ENCODE assay signal across 10 cellular contexts in genomic region chr14:99930420-99931274, GRCh38.
DNase-seq lines count a peak whose midpoint lies in the region; ATAC-seq and TF ChIP-seq lines count a peak whose summit lies in the region.
"Had no signal": no experiment of that assay in that cellular context is flagged by ENCODE, and none has a peak within 500 bp of the region (broad histone marks: within the 10 kb centered on the region; RNA-seq: fewer than 3 reads in every experiment).

No MANE protein-coding gene starts in this region.

- no peaks in the 10 kb centered on the region for H4K20me1 ChIP-seq in PC-9 (ENCODE audit: insufficient read depth)

- H3K4me2 ChIP-seq in PC-9 = no peak overlapping the region

- H3K9me2 ChIP-seq in PC-9 (ENCODE audit: insufficient read depth) = no peaks in the 10 kb centered on the region

- H3K4me3 ChIP-seq in effector memory CD4-positive, alpha-beta T cell (ENCODE audit: insufficient read depth, low read depth, low read length, poor library complexity, severe bottlenecking) = no peak overlapping the region
- no peak overlapping the region for H3K4me3 ChIP-seq in PC-9
- H3K4me3 ChIP-seq: left lung had no signal

- POLR2A ChIA-PET in PC-9 (lab: Charles Lee; ENCODE audit: unreplicated experiment) = no interaction called here

- ATAC-seq in GM18867 (IDR thresholded peaks at IDR 0.05; ENCODE audit: unreplicated experiment) (peak; percentile 67), HG02840 (IDR thresholded peaks at IDR 0.05; ENCODE audit: low FRiP score, unreplicated experiment) (peak; percentile 74)
- ATAC-seq: left lung had no signal

- no peak overlapping the region for H2AFZ ChIP-seq in PC-9

- H3K27me3 ChIP-seq in effector memory CD4-positive, alpha-beta T cell (replicated peaks; ENCODE audit: control insufficient read depth, insufficient read depth, low read length, poor library complexity, severe bottlenecking) = no peaks in the 10 kb centered on the region
- H3K27me3 ChIP-seq in PC-9 (ENCODE audit: insufficient read depth, low read depth) = no peaks in the 10 kb centered on the region
- H3K27me3 ChIP-seq: left lung had no signal

- DNase-seq in AG08395 (ENCODE audit: low spot score) = peak; percentile 13
- DNase-seq in NCI-H82 treated with DMSO at 0.1 percent for 48 hours (lab: John Stamatoyannopoulos, UW; ENCODE audit: unreplicated experiment) = peak; percentile 13
- no peak for DNase-seq in effector memory CD4-positive, alpha-beta T cell
- no peak for DNase-seq in hippocampal formation (lab: John Stamatoyannopoulos, UW)
- no peak for DNase-seq in PC-9
- no peak for DNase-seq in HK-2 (ENCODE audit: unreplicated experiment)
- DNase-seq: DND-41, left lung had no signal

- H3K79me2 ChIP-seq in PC-9 (ENCODE audit: low read depth) = no peaks in the 10 kb centered on the region

- H3K9me3 ChIP-seq in effector memory CD4-positive, alpha-beta T cell (ENCODE audit: control insufficient read depth, low read length) = no peaks in the 10 kb centered on the region
- no peaks in the 10 kb centered on the region for H3K9me3 ChIP-seq in PC-9 (ENCODE audit: insufficient read depth, low read depth)
- H3K9me3 ChIP-seq: left lung had no signal

- CTCF ChIA-PET in PC-9 (lab: Charles Lee) = no interaction called here

- BruUV-seq in PC-9 (replicated peaks; lab: Mats Ljungman, UMichigan) = no TSS peak

- H3K27ac ChIP-seq in effector memory CD4-positive, alpha-beta T cell (ENCODE audit: insufficient read depth, low read length, poor library complexity, severe bottlenecking) = no peak overlapping the region
- H3K27ac ChIP-seq in PC-9 = no peak overlapping the region
- H3K27ac ChIP-seq: left lung had no signal

- no peaks in the 10 kb centered on the region for H3K36me3 ChIP-seq in effector memory CD4-positive, alpha-beta T cell (ENCODE audit: control insufficient read depth, insufficient read depth, low read length)
- no peaks in the 10 kb centered on the region for H3K36me3 ChIP-seq in PC-9 (ENCODE audit: low read depth)
- H3K36me3 ChIP-seq: left lung had no signal

- TF ChIP-seq CTCF in PC-9 (conservative IDR thresholded peaks at IDR 0.05) = no peak

- intact Hi-C loops in PC-9 (cut with micrococcal nuclease; ENCODE audit: unreplicated experiment) = no loop called here

- no peaks in the 10 kb centered on the region for H3K4me1 ChIP-seq in effector memory CD4-positive, alpha-beta T cell (ENCODE audit: control insufficient read depth, insufficient read depth, low read length, poor library complexity, severe bottlenecking)
- H3K4me1 ChIP-seq in PC-9 (replicated peaks; ENCODE audit: insufficient read depth) = no peaks in the 10 kb centered on the region
- H3K4me1 ChIP-seq: left lung had no signal

- H3F3A ChIP-seq in PC-9 (ENCODE audit: insufficient read depth, low read depth) = no peaks in the 10 kb centered on the region

Comparison
In these comparisons a context has a peak if more than half of its experiments do, and no peak if none do; other contexts are left out.
1. DNase-seq: peak in AG08395 (single experiment) and NCI-H82 treated with DMSO at 0.1 percent for 48 hours (single experiment); none in effector memory CD4-positive, alpha-beta T cell (0 of 3), hippocampal formation (0 of 2), PC-9 (0 of 2) and HK-2 (single experiment).